Comparison of ENCODE assay signal across 25 cellular contexts in the genomic region with DNA sequence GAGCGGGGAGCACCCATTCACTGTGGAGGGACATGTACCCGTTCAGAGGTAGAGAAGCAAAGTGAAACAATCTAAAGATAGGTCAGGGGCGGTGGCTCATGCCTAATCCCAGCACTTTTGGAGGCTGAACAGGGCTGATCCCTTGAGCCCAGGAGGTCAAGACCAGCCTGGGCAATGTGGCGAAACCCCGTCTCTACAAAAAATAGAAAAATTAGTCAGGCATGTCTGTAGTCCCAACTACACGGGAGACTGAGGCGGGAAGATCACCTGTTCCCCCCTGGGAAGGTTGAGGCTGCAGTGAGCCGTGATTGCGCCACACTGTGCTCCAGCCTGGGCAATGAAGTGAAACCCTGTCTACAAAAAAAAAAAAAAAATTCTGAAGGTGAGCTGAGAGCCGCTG. TPM values are rescaled to one million over a fixed set of nuclear protein-coding genes. Genes with fewer than 3 reads are reported as not detected.
A peak's percentile ranks its signal among the peaks of the same experiment; 100 is the strongest.
DNase-seq lines count a peak whose midpoint lies in the region; ATAC-seq and TF ChIP-seq lines count a peak whose summit lies in the region.
"Had no signal": no experiment of that assay in that cellular context is flagged by ENCODE, and none has a peak within 500 bp of the region (broad histone marks: within the 10 kb centered on the region; RNA-seq: fewer than 3 reads in every experiment).

No MANE protein-coding gene starts in this region.

- no peak overlapping the region for H3K9ac ChIP-seq in PC-3 (ENCODE audit: low read length)

- H3K36me3 Mint-ChIP-seq in HFFc6 (ENCODE audit: low read depth), result no peaks in the 10 kb centered on the region
- H3K36me3 Mint-ChIP-seq: activated naive CD4-positive, alpha-beta T cell treated with anti-CD3 and anti-CD28 coated beads, Interleukin-2, amount 50 U/mL, for 72 hours; CD14-positive monocyte; immature natural killer cell; type B pancreatic cell had no signal

- BruUV-seq in PC-3 (replicated peaks; lab: Mats Ljungman, UMichigan), result no TSS peak

- H3K9me3 Mint-ChIP-seq in HFFc6, result no peaks in the 10 kb centered on the region
- H3K9me3 Mint-ChIP-seq: activated naive CD4-positive, alpha-beta T cell treated with anti-CD3 and anti-CD28 coated beads, Interleukin-2, amount 50 U/mL, for 72 hours; CD14-positive monocyte; immature natural killer cell; neural crest cell; type B pancreatic cell had no signal

- POLR2A ChIA-PET in PC-3 (lab: Charles Lee; ENCODE audit: unreplicated experiment), result interaction anchor here (0.8 kb wide), 1 partner anchor 830 kb away, joined by 3 read pairs; no protein-coding TSS in a partner anchor

- intact Hi-C loops in PC-3 (cut with micrococcal nuclease), result no loop called here
- intact Hi-C loops in sciatic nerve (cut with DNase I), result loop anchor here (5.0 kb wide), 1 partner anchor 86 kb away; no protein-coding TSS in a partner anchor

- H3K9me3 ChIP-seq in PC-3 (ENCODE audit: low read length), result no peaks in the 10 kb centered on the region
- H3K9me3 ChIP-seq: esophagus muscularis mucosa, HAP-1 had no signal

- H3K27ac Mint-ChIP-seq in HFFc6, result peak overlapping the region; percentile 80

- H3K27ac ChIP-seq in PC-3 (ENCODE audit: low read length), result no peak overlapping the region

- CTCF ChIA-PET in PC-3 (lab: Charles Lee), result interaction anchor here (1.7 to 2.4 kb wide), 2 partner anchors 9 to 85 kb away, joined by 10 to 25 read pairs; no protein-coding TSS in a partner anchor

- H3F3A ChIP-seq in PC-3 (ENCODE audit: low read length, unreplicated experiment), result no peaks in the 10 kb centered on the region

- H4K20me1 ChIP-seq in PC-3 (ENCODE audit: low read length), result no peaks in the 10 kb centered on the region

- no peaks in the 10 kb centered on the region for H3K27me3 ChIP-seq in PC-3 (ENCODE audit: low read length)
- H3K27me3 ChIP-seq: esophagus muscularis mucosa had no signal

- no peak overlapping the region for H3K4me2 ChIP-seq in PC-3 (ENCODE audit: low read length)

- H3K4me3 ChIP-seq in PC-3 (ENCODE audit: low read length) (no peak overlapping the region), epithelial cell of proximal tubule (ENCODE audit: low read depth, low read length) (peak overlapping the region; percentile 22)
- H3K4me3 ChIP-seq: HAP-1 had no signal

- H3K9me2 ChIP-seq in PC-3 (replicated peaks; ENCODE audit: low read length), result no peaks in the 10 kb centered on the region

- peak overlapping the region; percentile 85; the same call in 1 of the 2 replicates for H2AFZ ChIP-seq in PC-3 (ENCODE audit: low read length)

- H3K36me3 ChIP-seq in PC-3 (ENCODE audit: low read depth, low read length), result no peaks in the 10 kb centered on the region
- H3K36me3 ChIP-seq: esophagus muscularis mucosa, HAP-1 had no signal

- H3K4me1 Mint-ChIP-seq in HFFc6 (ENCODE audit: low read depth), result peaks cover 31% of the 10 kb centered on the region

- H3K4me3 Mint-ChIP-seq in HFFc6, result no peak overlapping the region
- H3K4me3 Mint-ChIP-seq: neural crest cell had no signal

- no peak for ATAC-seq in PC-3
- ATAC-seq in sciatic nerve, result peak; percentile 21
- no peak for ATAC-seq in GM21367 (IDR thresholded peaks at IDR 0.05; ENCODE audit: unreplicated experiment)
- no peak for ATAC-seq in GM18868 (IDR thresholded peaks at IDR 0.05; ENCODE audit: unreplicated experiment)
- ATAC-seq: stimulated activated naive CD8-positive, alpha-beta T cell treated with anti-CD3 and anti-CD28 coated beads, Interleukin-15, Interleukin-2, amounts not matched to agents 100 U/mL and 50 U/mL, for 24 hours had no signal

- H3K79me2 ChIP-seq in PC-3 (ENCODE audit: low read length), result no peaks in the 10 kb centered on the region

- DNase-seq in HFFc6 (no peak), PC-3 (no peak), epithelial cell of proximal tubule (ENCODE audit: low read depth) (no peak), sciatic nerve (ENCODE audit: low spot score) (peak; percentile 47), NCI-H1092 (lab: John Stamatoyannopoulos, UW) (no peak)
- DNase-seq in effector CD4-positive, alpha-beta T cell, result no peak
- DNase-seq: dermis blood vessel endothelial cell; DMS53; immature natural killer cell; NCI-H1694 treated with DMSO at 0.1 percent for 48 hours; NCI-H446 treated with DMSO at 0.1 percent for 48 hours; retina; stimulated activated naive CD8-positive, alpha-beta T cell treated with anti-CD3 and anti-CD28 coated beads, Interleukin-15, Interleukin-2, amounts not matched to agents 100 U/mL and 50 U/mL, for 24 hours; T1000 had no signal

- peaks cover 17% of the 10 kb centered on the region for H3K4me1 ChIP-seq in PC-3 (ENCODE audit: insufficient read depth, low read length)

- TF ChIP-seq CTCF in HFFc6 (IDR thresholded peaks at IDR 0.05) (no peak), PC-3 (conservative IDR thresholded peaks at IDR 0.05; ENCODE audit: low read depth, low read length) (no peak), epithelial cell of proximal tubule (conservative IDR thresholded peaks at IDR 0.05; ENCODE audit: low read depth, low read length) (no peak)

- peaks cover 2% of the 10 kb centered on the region for H3K27me3 Mint-ChIP-seq in HFFc6 (ENCODE audit: insufficient read depth)

RNA-seq across cellular contexts. Expression of a gene that starts 21.7 kb away (rescaled TPM):
- not detected for total RNA-seq in HFFc6 (2021; fragmentation: NEBNext Ultra II Directional; extraction: Animal tissue kit (Norgen Biotek cat#: 25700))
- total RNA-seq in PC-3 (2014; rRNA removed), result 1.6 and 2.2 TPM in 2 replicates
- not detected in 2 replicates for total RNA-seq in epithelial cell of proximal tubule
- total RNA-seq in sciatic nerve, result 3.9 TPM
- total RNA-seq: activated naive CD4-positive, alpha-beta T cell treated with anti-CD3 and anti-CD28 coated beads, Interleukin-2, amount 50 U/mL, for 72 hours; HT-29; M059J; neural crest cell; SK-MEL-5 had no signal

RNA-seq across cellular contexts. Expression of a gene that starts 22.8 kb away (rescaled TPM):
- 1 to 10 TPM; 2.2 to 4.1 (median 2.9) TPM for total RNA-seq in HFFc6 (2021; fragmentation: NEBNext Ultra II Directional; extraction: Animal tissue kit (Norgen Biotek cat#: 25700))
- total RNA-seq in PC-3 (2014; rRNA removed), result 0.36 and 0.69 TPM in 2 replicates
- 65.9 and 181 TPM in 2 replicates for total RNA-seq in epithelial cell of proximal tubule
- 30.2 TPM for total RNA-seq in sciatic nerve
- total RNA-seq: HT-29 had no signal

RNA-seq across cellular contexts. Expression of a gene that starts 41.8 kb away (rescaled TPM):
- total RNA-seq in HFFc6 (2021; fragmentation: NEBNext Ultra II Directional; extraction: Animal tissue kit (Norgen Biotek cat#: 25700)), result 100 to 1,000 TPM; 144 to 202 (median 170) TPM
- total RNA-seq in PC-3 (2014; rRNA removed) (149 and 167 TPM in 2 replicates), epithelial cell of proximal tubule (28.1 and 73.9 TPM in 2 replicates), sciatic nerve (129 TPM)
